Comparison of ENCODE assay signal across 11 cellular contexts in genomic region chrX:97672608-97673007, GRCh38.
"Had no signal": no experiment of that assay in that cellular context is flagged by ENCODE, and none has a peak within 500 bp of the region (broad histone marks: within the 10 kb centered on the region; RNA-seq: fewer than 3 reads in every experiment).

No MANE protein-coding gene starts in this region.

- H3K36me3 ChIP-seq: gastrocnemius medialis, stomach had no signal

- ATAC-seq: body of pancreas; effector memory CD8-positive, alpha-beta T cell; gastrocnemius medialis had no signal

- H3K4me1 ChIP-seq: gastrocnemius medialis, parathyroid adenoma, stomach had no signal

- FAIRE-seq: urothelium cell line had no signal

- H3K27ac ChIP-seq: body of pancreas, epithelial cell of prostate, gastrocnemius medialis, parathyroid adenoma, skin epidermis, stomach had no signal

- H3K27me3 ChIP-seq: body of pancreas, gastrocnemius medialis, stomach had no signal

- H3K9me3 ChIP-seq: body of pancreas, gastrocnemius medialis, stomach had no signal

- H3K4me3 ChIP-seq: body of pancreas, gastrocnemius medialis, skin epidermis, stomach had no signal

- DNase-seq: activated B cell treated with CpG ODN at 0.5 μM for 24 hours; activated naive CD4-positive, alpha-beta T cell treated with anti-CD3 and anti-CD28 coated beads, Interleukin-2, amount 50 U/mL, for 16 hours; effector memory CD8-positive, alpha-beta T cell; gastrocnemius medialis; stimulated activated CD4-positive, alpha-beta T cell treated with anti-CD3 and anti-CD28 coated beads, Interleukin-4, amount 100 ng/mL, for 4 hours; stomach had no signal
